In the genomic region with DNA sequence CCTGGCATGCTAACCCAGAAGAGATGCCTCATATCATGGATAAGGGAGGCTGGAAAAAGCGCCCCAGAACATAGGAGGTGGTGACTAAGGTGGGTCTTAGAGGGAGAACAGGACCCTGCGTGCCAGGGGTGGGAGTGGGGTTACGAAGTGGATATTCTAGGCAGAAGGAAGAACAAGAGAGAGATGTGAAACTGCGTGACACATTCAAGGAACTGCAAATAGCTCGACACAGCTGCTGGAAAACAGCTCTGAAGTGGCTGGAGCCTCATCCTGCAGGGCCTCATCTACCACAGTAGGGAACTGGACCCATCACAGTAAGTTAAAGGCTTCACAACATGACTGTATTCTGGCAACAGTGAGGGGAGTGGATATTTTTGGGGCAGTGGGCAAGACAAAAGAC, we compare ENCODE assay signal across 1 cellular context.
TF ChIP-seq lines count a peak whose summit lies in the region.

No MANE protein-coding gene starts in this region.

TF ChIP-seq in HepG2, 621 proteins besides CTCF, POLR2A, EP300 and RAD21 (continued from another document):
- TF ChIP-seq ZBTB40 (IDR thresholded peaks at IDR 0.05) = no peak
- no peak for TF ChIP-seq ZBTB40 (CRISPR knock-in tag; IDR thresholded peaks at IDR 0.05)
- no peak for TF ChIP-seq ZNF816 (CRISPR knock-in tag; IDR thresholded peaks at IDR 0.05; ENCODE audit: borderline replicate concordance)
- no peak for TF ChIP-seq ZNF282 (IDR thresholded peaks at IDR 0.05; ENCODE audit: partially characterized antibody)
- no peak for TF ChIP-seq ATF7-NPFF (CRISPR knock-in tag; IDR thresholded peaks at IDR 0.05; ENCODE audit: low read depth)
- TF ChIP-seq ZNF788 (CRISPR knock-in tag; IDR thresholded peaks at IDR 0.05; ENCODE audit: borderline replicate concordance) = no peak
- TF ChIP-seq TFAP4 (IDR thresholded peaks at IDR 0.05; ENCODE audit: borderline replicate concordance, low read depth) = no peak
